ENCODE assay signal across 9 cellular contexts in genomic region chr5:31638748-31639418, GRCh38. TPM values are rescaled to one million over a fixed set of nuclear protein-coding genes. Genes with fewer than 3 reads are reported as not detected.
DNase-seq lines count a peak whose midpoint lies in the region; ATAC-seq, FAIRE-seq and TF ChIP-seq lines count a peak whose summit lies in the region.
"Had no signal": no experiment of that assay in that cellular context is flagged by ENCODE, and none has a peak within 500 bp of the region (broad histone marks: within the 10 kb centered on the region; RNA-seq: fewer than 3 reads in every experiment).

Gene PDZD2 (plus strand): TSS chr5:31639131.

- H3K27ac ChIP-seq in fibroblast of lung (ENCODE audit: insufficient read depth, low read length) = no peak within 1 kb of the TSS
- peak within 1 kb of the TSS; percentile 20 for H3K27ac ChIP-seq in naive thymus-derived CD4-positive, alpha-beta T cell (ENCODE audit: low read depth, low read length)

- peaks cover 6% of the 10 kb centered on the region for H3K4me1 Mint-ChIP-seq in Caco-2 (ENCODE audit: low read depth, unreplicated experiment)
- peaks cover 0 to 20% (median 10%) of the 10 kb centered on the region in 7 donors for H3K4me1 Mint-ChIP-seq in naive thymus-derived CD4-positive, alpha-beta T cell
- peaks cover 12% of the 10 kb centered on the region in 2 donors for H3K4me1 Mint-ChIP-seq in stimulated activated naive B cell treated with anti-CD40 and anti-IgM and Interleukin-4, amounts not matched to agents 10 μg/mL and 1 μg/mL and 100 μg/mL, for 72 hours

- H3K9me3 ChIP-seq in Caco-2 (no peaks in the 10 kb centered on the region), fibroblast of lung (ENCODE audit: control insufficient read depth, insufficient read depth, low read depth, low read length) (no peaks in the 10 kb centered on the region)
- H3K9me3 ChIP-seq in naive thymus-derived CD4-positive, alpha-beta T cell (ENCODE audit: control insufficient read depth in 2 of 3, low read length in 3 of 3) = no peaks in the 10 kb centered on the region

- no TSS peak for BruUV-seq in Caco-2 (replicated peaks; lab: Mats Ljungman, UMichigan)

- H3K27me3 ChIP-seq in Caco-2 (replicated peaks; ENCODE audit: control insufficient read depth, insufficient read depth, low read length) = no peaks in the 10 kb centered on the region; the same call in 1 of the 2 replicates
- peaks cover 15% of the 10 kb centered on the region for H3K27me3 ChIP-seq in fibroblast of lung (ENCODE audit: control insufficient read depth, insufficient read depth, low read length)
- no peaks in the 10 kb centered on the region for H3K27me3 ChIP-seq in naive thymus-derived CD4-positive, alpha-beta T cell (ENCODE audit: control insufficient read depth in 2 of 2, insufficient read depth in 2 of 2, low read length in 2 of 2)

- no peaks in the 10 kb centered on the region for H3K79me2 ChIP-seq in fibroblast of lung (ENCODE audit: control insufficient read depth, insufficient read depth, low read length)

- peak within 1 kb of the TSS; percentile 26 for H3K9ac ChIP-seq in fibroblast of lung (ENCODE audit: insufficient read depth, low read length)

- H3K9me3 Mint-ChIP-seq in Caco-2 (ENCODE audit: unreplicated experiment) = no peaks in the 10 kb centered on the region
- H3K9me3 Mint-ChIP-seq in naive thymus-derived CD4-positive, alpha-beta T cell = no peaks in the 10 kb centered on the region
- no peaks in the 10 kb centered on the region for H3K9me3 Mint-ChIP-seq in stimulated activated naive B cell treated with anti-CD40 and anti-IgM and Interleukin-4, amounts not matched to agents 10 μg/mL and 1 μg/mL and 100 μg/mL, for 72 hours

- H4K20me1 ChIP-seq in fibroblast of lung (ENCODE audit: control insufficient read depth, extremely low read depth, insufficient read depth, low read length) = no peaks in the 10 kb centered on the region

- H3K36me3 ChIP-seq in Caco-2 (ENCODE audit: control insufficient read depth, insufficient read depth, low read length) (no peaks in the 10 kb centered on the region), fibroblast of lung (ENCODE audit: control insufficient read depth, insufficient read depth, low read length) (no peaks in the 10 kb centered on the region)
- peaks cover 0 to 4% (median 0%) of the 10 kb centered on the region in 3 experiments for H3K36me3 ChIP-seq in naive thymus-derived CD4-positive, alpha-beta T cell (ENCODE audit: control insufficient read depth in 2 of 3, insufficient read depth in 3 of 3, low read length in 3 of 3)

- TF ChIP-seq CTCF in Caco-2 (IDR thresholded peaks at IDR 0.05; ENCODE audit: insufficient read depth in 1 of 2, low read depth in 1 of 2, low read length in 1 of 2, severe bottlenecking in 1 of 2, unreplicated experiment in 1 of 2) (peak in 1 of 2 experiments; percentile 64), fibroblast of lung (conservative IDR thresholded peaks at IDR 0.05 in 1 of 2, IDR thresholded peaks at IDR 0.05 in 1 of 2; ENCODE audit: low read depth in 1 of 2, low read length in 2 of 2) (peak; percentile 30 to 47)

- no peaks in the 10 kb centered on the region for H3K36me3 Mint-ChIP-seq in Caco-2 (ENCODE audit: insufficient read depth, unreplicated experiment)
- H3K36me3 Mint-ChIP-seq in naive thymus-derived CD4-positive, alpha-beta T cell = no peaks in the 10 kb centered on the region
- H3K36me3 Mint-ChIP-seq in stimulated activated naive B cell treated with anti-CD40 and anti-IgM and Interleukin-4, amounts not matched to agents 10 μg/mL and 1 μg/mL and 100 μg/mL, for 72 hours = no peaks in the 10 kb centered on the region

- DNase-seq in Caco-2 (peak; percentile 84 to 85), HTR-8/SVneo (ENCODE audit: insufficient read length, low spot score) (peak; percentile 94), OCI-M2 (lab: John Stamatoyannopoulos, UW; ENCODE audit: unreplicated experiment) (peak; percentile 23), fibroblast of lung (ENCODE audit: low read depth in 2 of 2) (peak; percentile 47 to 66)
- DNase-seq in activated T-cell treated with anti-CD3 and anti-CD28 coated beads, Interleukin-2, amount 50 U/mL, for 48 hours = peak; percentile 85 to 86
- DNase-seq in naive thymus-derived CD4-positive, alpha-beta T cell = peak; percentile 38 to 81 (median 60)
- peak; percentile 65 for DNase-seq in stimulated activated naive B cell treated with anti-CD40 and anti-IgM and Interleukin-4, amounts not matched to agents 10 μg/mL and 1 μg/mL and 100 μg/mL, for 72 hours

- peak; percentile 91 for FAIRE-seq in HTR-8/SVneo (lab: Jason Lieb, UNC)
- FAIRE-seq: islet of Langerhans had no signal

- H3K27ac Mint-ChIP-seq in Caco-2 (ENCODE audit: unreplicated experiment) = peak within 1 kb of the TSS; percentile 13
- peak within 1 kb of the TSS in 8 of 9 donors; percentile 34 to 72 (median 55) for H3K27ac Mint-ChIP-seq in naive thymus-derived CD4-positive, alpha-beta T cell
- H3K27ac Mint-ChIP-seq in stimulated activated naive B cell treated with anti-CD40 and anti-IgM and Interleukin-4, amounts not matched to agents 10 μg/mL and 1 μg/mL and 100 μg/mL, for 72 hours = peak within 1 kb of the TSS; percentile 78

- peak within 1 kb of the TSS; percentile 74 for H3K4me3 Mint-ChIP-seq in Caco-2 (ENCODE audit: unreplicated experiment)
- H3K4me3 Mint-ChIP-seq in naive thymus-derived CD4-positive, alpha-beta T cell = peak within 1 kb of the TSS in 9 of 10 donors; percentile 83 to 90 (median 89)
- H3K4me3 Mint-ChIP-seq in stimulated activated naive B cell treated with anti-CD40 and anti-IgM and Interleukin-4, amounts not matched to agents 10 μg/mL and 1 μg/mL and 100 μg/mL, for 72 hours = peak within 1 kb of the TSS; percentile 83

- H3K4me2 ChIP-seq in fibroblast of lung (ENCODE audit: extremely low read depth, insufficient read depth, low read length) = peak within 1 kb of the TSS; percentile 92

- H3K4me3 ChIP-seq in Caco-2 (ENCODE audit: low read depth, low read length) (peak within 1 kb of the TSS; percentile 54), fibroblast of lung (replicated peaks in 1 of 4; ENCODE audit: control extremely low read depth in 1 of 4, insufficient read depth in 1 of 4, low read depth in 3 of 4, low read length in 4 of 4) (peak within 1 kb of the TSS; percentile 48 to 68 (median 60))
- peak within 1 kb of the TSS; percentile 62 for H3K4me3 ChIP-seq in naive thymus-derived CD4-positive, alpha-beta T cell (ENCODE audit: low read length)

- CTCF ChIA-PET in Caco-2 (lab: Charles Lee) = interaction anchor here (0.5 to 1.6 kb wide), 5 partner anchors 47 to 186 kb away, joined by 3 to 7 read pairs (median 3); partner anchors contain the start of genes C5orf22 and DROSHA
- CTCF ChIA-PET in naive thymus-derived CD4-positive, alpha-beta T cell (lab: Charles Lee) = no interaction called here

- intact Hi-C loops in Caco-2 (cut with micrococcal nuclease; ENCODE audit: unreplicated experiment) = loop anchor here (1.0 kb wide), 1 partner anchor 170 kb away; no protein-coding TSS in a partner anchor
- intact Hi-C loops in naive thymus-derived CD4-positive, alpha-beta T cell (cut with micrococcal nuclease) = loop anchor here in 1 of 2 donors (1.0 to 5.0 kb wide), 3 partner anchors 107 to 453 kb away; partner anchors contain the start of genes C5orf22 and DROSHA

- POLR2A ChIA-PET in Caco-2 (lab: Charles Lee) = no interaction called here
- POLR2A ChIA-PET in naive thymus-derived CD4-positive, alpha-beta T cell (lab: Charles Lee) = interaction anchor here (1.1 kb wide), 1 partner anchor 80 kb away, joined by 3 read pairs; no protein-coding TSS in a partner anchor

- peak within 1 kb of the TSS; percentile 69 for H2AFZ ChIP-seq in fibroblast of lung (ENCODE audit: low read length)

- peaks cover 6% of the 10 kb centered on the region; the same call in 1 of the 2 replicates for H3K4me1 ChIP-seq in Caco-2
- H3K4me1 ChIP-seq in fibroblast of lung (ENCODE audit: control insufficient read depth, extremely low read depth, insufficient read depth, low read length) = no peaks in the 10 kb centered on the region
- peaks cover 0 to 6% of the 10 kb centered on the region in 2 donors for H3K4me1 ChIP-seq in naive thymus-derived CD4-positive, alpha-beta T cell (ENCODE audit: control insufficient read depth in 2 of 2, insufficient read depth in 2 of 2, low read length in 2 of 2)

- peaks cover 10% of the 10 kb centered on the region for H3K27me3 Mint-ChIP-seq in Caco-2 (ENCODE audit: insufficient read depth, unreplicated experiment)
- peaks cover 0 to 28% (median 14%) of the 10 kb centered on the region in 5 donors for H3K27me3 Mint-ChIP-seq in naive thymus-derived CD4-positive, alpha-beta T cell
- H3K27me3 Mint-ChIP-seq in stimulated activated naive B cell treated with anti-CD40 and anti-IgM and Interleukin-4, amounts not matched to agents 10 μg/mL and 1 μg/mL and 100 μg/mL, for 72 hours = peaks cover 20 to 22% of the 10 kb centered on the region in 2 donors

- peak; percentile 79 for ATAC-seq in GM21390 (IDR thresholded peaks at IDR 0.05; ENCODE audit: unreplicated experiment)
- peak; percentile 79 for ATAC-seq in naive thymus-derived CD4-positive, alpha-beta T cell
- ATAC-seq in stimulated activated naive B cell treated with anti-CD40 and anti-IgM and Interleukin-4, amounts not matched to agents 10 μg/mL and 1 μg/mL and 100 μg/mL, for 72 hours (replicated peaks) = peak; percentile 80 to 81

RNA-seq across cellular contexts. Expression of gene PDZD2, which starts in this region (rescaled TPM):
- total RNA-seq in Caco-2 (2022) (0.16 and 0.91 TPM in 2 replicates), fibroblast of lung (under 0.01 and 0.33 TPM in 2 replicates)
- polyA plus RNA-seq in fibroblast of lung = 0.29 and 0.40 TPM in 2 replicates
- polyA plus RNA-seq in fibroblast of lung (2012) = 0.37 and 0.51 TPM in 2 replicates
- polyA minus RNA-seq in fibroblast of lung (ENCODE audit: low replicate concordance) = 0.39 and 1.8 TPM in 2 replicates
- total RNA-seq in naive thymus-derived CD4-positive, alpha-beta T cell = 1 to 10 TPM in 4 of 5 experiments, not detected in 1; 1.1 to 2.7 (median 1.9) TPM
- 1 to 10 TPM; 1.1 to 1.5 TPM for polyA plus RNA-seq in naive thymus-derived CD4-positive, alpha-beta T cell

Comparison
In these comparisons a context has a peak if more than half of its experiments do, and no peak if none do; other contexts are left out.
1. Peak in DNase-seq and H3K4me3 ChIP-seq in Caco-2; RNA of the gene not detected or under 1 TPM.
2. DNase-seq: peak in every context shown above with its lines; median percentile 94 in HTR-8/SVneo; 86 in activated T-cell treated with anti-CD3 and anti-CD28 coated beads, Interleukin-2, amount 50 U/mL, for 48 hours; 84 in Caco-2; 65 in stimulated activated naive B cell treated with anti-CD40 and anti-IgM and Interleukin-4, amounts not matched to agents 10 μg/mL and 1 μg/mL and 100 μg/mL, for 72 hours; 60 in naive thymus-derived CD4-positive, alpha-beta T cell; 56 in fibroblast of lung; 23 in OCI-M2.
3. H3K27ac Mint-ChIP-seq: peak in every context shown above with its lines; median percentile 78 in stimulated activated naive B cell treated with anti-CD40 and anti-IgM and Interleukin-4, amounts not matched to agents 10 μg/mL and 1 μg/mL and 100 μg/mL, for 72 hours; 55 in naive thymus-derived CD4-positive, alpha-beta T cell; 13 in Caco-2.